ENCODE assay signal across 12 cellular contexts in genomic region chr20:2816583-2817340, GRCh38. TPM values are rescaled to one million over a fixed set of nuclear protein-coding genes. Genes with fewer than 3 reads are reported as not detected.
A peak's percentile ranks its signal among the peaks of the same experiment; 100 is the strongest.
DNase-seq lines count a peak whose midpoint lies in the region; TF ChIP-seq lines count a peak whose summit lies in the region.
"Had no signal": no experiment of that assay in that cellular context is flagged by ENCODE, and none has a peak within 500 bp of the region (broad histone marks: within the 10 kb centered on the region; RNA-seq: fewer than 3 reads in every experiment).

No MANE protein-coding gene starts in this region.

- no peak overlapping the region for H3K4me3 ChIP-seq in transverse colon

- WGBS in transverse colon (ENCODE audit: low coverage in 1 of 2), 2 donors = 83% methylated on average over 20 of the region's 20 CpGs; no CpG with 5 or more reads in 1 of the 2 donors

- no peaks in the 10 kb centered on the region for H3K36me3 ChIP-seq in transverse colon

- in situ Hi-C loops in transverse colon (cut with MboI; ENCODE audit: low pct_ligation_motif_present in 1 of 4, low pct_unique_long_range_greater_than_20kb in 1 of 4, low sequenced_read_pairs in 3 of 4) = no loop called here

- DNase-seq in DMS 273 (lab: John Stamatoyannopoulos, UW; ENCODE audit: unreplicated experiment) (peak; percentile 29), DMS 273 treated with DMSO at 0.1 percent for 48 hours (lab: John Stamatoyannopoulos, UW) (no peak), RPMI8226 (peak; percentile 60), nephron progenitor cell (no peak), NCI-H1092 (lab: John Stamatoyannopoulos, UW) (no peak), transverse colon (no peak)
- DNase-seq: aorta; DMS79 treated with DMSO at 0.1 percent for 48 hours; NCI-H187 treated with DMSO at 0.1 percent for 48 hours; Right ventricle myocardium superior; stimulated activated CD4-positive, alpha-beta T cell treated with anti-CD3 and anti-CD28 coated beads, Interleukin-4, amount 100 ng/mL, for 24 hours had no signal

- no peak overlapping the region for H3K27ac ChIP-seq in transverse colon

- no peak overlapping the region for H3K4me3 Mint-ChIP-seq in nephron progenitor cell

- peaks cover 19% of the 10 kb centered on the region for H3K9me3 Mint-ChIP-seq in nephron progenitor cell

- peaks cover 35% of the 10 kb centered on the region for H3K27me3 Mint-ChIP-seq in nephron progenitor cell (ENCODE audit: low read depth, poor library complexity)

- H3K36me3 Mint-ChIP-seq in nephron progenitor cell (ENCODE audit: low read depth) = peaks cover 9% of the 10 kb centered on the region

- TF ChIP-seq EP300 in transverse colon (IDR thresholded peaks at IDR 0.05; ENCODE audit: low read depth) = no peak

- peaks cover 0 to 10% of the 10 kb centered on the region in 2 donors for H3K9me3 ChIP-seq in transverse colon

- TF ChIP-seq CTCF in nephron progenitor cell (IDR thresholded peaks at IDR 0.05) = no peak
- no peak for TF ChIP-seq CTCF in transverse colon (IDR thresholded peaks at IDR 0.05)

- no peak for TF ChIP-seq POLR2A in transverse colon (IDR thresholded peaks at IDR 0.05)

- peak overlapping the region; percentile 86 for H3K27ac Mint-ChIP-seq in nephron progenitor cell

- peaks cover 48% of the 10 kb centered on the region for H3K27me3 ChIP-seq in transverse colon

- intact Hi-C loops in transverse colon (cut with DNase I; ENCODE audit: low total_unique reads) = no loop called here

- H3K4me1 Mint-ChIP-seq in nephron progenitor cell = peaks cover 39% of the 10 kb centered on the region

- peaks cover 0 to 7% (median 2%) of the 10 kb centered on the region in 4 donors for H3K4me1 ChIP-seq in transverse colon

RNA-seq across cellular contexts. Expression of gene TMEM239, which starts 0.6 kb away (rescaled TPM):
- total RNA-seq in transverse colon = not detected
- total RNA-seq: A172, aorta, Right ventricle myocardium superior had no signal

RNA-seq across cellular contexts. Expression of gene C20orf141, which starts 2.0 kb away (rescaled TPM):
- not detected for total RNA-seq in transverse colon
- total RNA-seq: A172, aorta, Right ventricle myocardium superior had no signal

RNA-seq across cellular contexts. Expression of gene CPXM1, which starts 16.3 kb away (rescaled TPM):
- total RNA-seq in transverse colon = 1 to 10 TPM in 2 of 4 donors, under 1 TPM in 2; 0.80 to 2.6 (median 1.0) TPM
- total RNA-seq: A172 had no signal

RNA-seq across cellular contexts. Expression of gene PCED1A, which starts 23.7 kb away (rescaled TPM):
- 10 to 100 TPM; 15.5 to 85.7 (median 36.6) TPM for total RNA-seq in transverse colon

RNA-seq across cellular contexts. Expression of gene VPS16, which starts 23.8 kb away (rescaled TPM):
- 10 to 100 TPM; 29.2 to 42.2 (median 36.7) TPM for total RNA-seq in transverse colon

Comparison
In these comparisons a context has a peak if more than half of its experiments do, and no peak if none do; other contexts are left out.
1. DNase-seq: peak in DMS 273 (single experiment) and RPMI8226 (single experiment); none in DMS 273 treated with DMSO at 0.1 percent for 48 hours (single experiment), nephron progenitor cell (single experiment), NCI-H1092 (single experiment) and transverse colon (single experiment).